In genomic region chr21:25550805-25551204, GRCh38 we compare ENCODE assay signal across 1 cellular context.
TF ChIP-seq lines count a peak whose summit lies in the region.

No MANE protein-coding gene starts in this region.

TF ChIP-seq in GM12878, 131 proteins besides CTCF, POLR2A, EP300 and RAD21 (continued from another document):
- no peak for TF ChIP-seq MTA3 (IDR thresholded peaks at IDR 0.05; ENCODE audit: borderline replicate concordance, low read length)
